11 cellular contexts compared by ENCODE assay signal in genomic region chr1:235275223-235275622, GRCh38. TPM values are rescaled to one million over a fixed set of nuclear protein-coding genes. Genes with fewer than 3 reads are reported as not detected.
A peak's percentile ranks its signal among the peaks of the same experiment; 100 is the strongest.
DNase-seq lines count a peak whose midpoint lies in the region; ATAC-seq and TF ChIP-seq lines count a peak whose summit lies in the region.
"Had no signal": no experiment of that assay in that cellular context is flagged by ENCODE, and none has a peak within 500 bp of the region (broad histone marks: within the 10 kb centered on the region; RNA-seq: fewer than 3 reads in every experiment).

No MANE protein-coding gene starts in this region.

- H3K27me3 ChIP-seq in Panc1 (ENCODE audit: control insufficient read depth, insufficient read depth, low read length), result no peaks in the 10 kb centered on the region
- H3K27me3 ChIP-seq: body of pancreas had no signal

- H3K4me1 Mint-ChIP-seq in activated T-cell treated with anti-CD3 and anti-CD28 coated beads, Interleukin-2, amount 50 U/mL, for 4 hours (ENCODE audit: low read depth), result peaks cover 72% of the 10 kb centered on the region
- peaks cover 81% of the 10 kb centered on the region for H3K4me1 Mint-ChIP-seq in stimulated activated naive CD8-positive, alpha-beta T cell treated with anti-CD3 and anti-CD28 coated beads, Interleukin-15, Interleukin-2, amounts not matched to agents 100 ng/mL and 50 ng/mL, for 24 hours (ENCODE audit: low read depth)

- no peak overlapping the region for H3K4me3 ChIP-seq in Panc1 (ENCODE audit: low read depth in 2 of 2, low read length in 2 of 2)
- H3K4me3 ChIP-seq: body of pancreas had no signal

- H3K36me3 ChIP-seq in Panc1 (ENCODE audit: control insufficient read depth, insufficient read depth, low read length), result no peaks in the 10 kb centered on the region

- H3K27me3 Mint-ChIP-seq in activated T-cell treated with anti-CD3 and anti-CD28 coated beads, Interleukin-2, amount 50 U/mL, for 4 hours (ENCODE audit: low read depth), result no peaks in the 10 kb centered on the region
- H3K27me3 Mint-ChIP-seq in stimulated activated naive CD8-positive, alpha-beta T cell treated with anti-CD3 and anti-CD28 coated beads, Interleukin-15, Interleukin-2, amounts not matched to agents 100 ng/mL and 50 ng/mL, for 24 hours, result no peaks in the 10 kb centered on the region

- ATAC-seq in activated T-cell treated with anti-CD3 and anti-CD28 coated beads, Interleukin-2, amount 50 U/mL, for 4 hours, result peak; percentile 44 to 45
- peak; percentile 77 for ATAC-seq in HG02885 (IDR thresholded peaks at IDR 0.05; ENCODE audit: poor library complexity, unreplicated experiment)
- 0 out of 2 replicates have a peak, but pooled peaks have one; percentile 36 for ATAC-seq in Panc1
- ATAC-seq: body of pancreas had no signal

- intact Hi-C loops in Panc1 (cut with micrococcal nuclease; ENCODE audit: unreplicated experiment), result no loop called here

- in situ Hi-C loops in Panc1 (cut with HindIII; ENCODE audit: low pct_unique_long_range_greater_than_20kb, low sequenced_read_pairs), result no loop called here

- TF ChIP-seq CTCF in Panc1 (IDR thresholded peaks at IDR 0.05), result no peak

- no peak overlapping the region for H3K27ac ChIP-seq in Panc1 (ENCODE audit: low read length)

- no peak overlapping the region for H3K4me3 Mint-ChIP-seq in activated T-cell treated with anti-CD3 and anti-CD28 coated beads, Interleukin-2, amount 50 U/mL, for 4 hours
- peak overlapping the region; percentile 41 for H3K4me3 Mint-ChIP-seq in stimulated activated naive CD8-positive, alpha-beta T cell treated with anti-CD3 and anti-CD28 coated beads, Interleukin-15, Interleukin-2, amounts not matched to agents 100 ng/mL and 50 ng/mL, for 24 hours

- H3K27ac Mint-ChIP-seq in stimulated activated naive CD8-positive, alpha-beta T cell treated with anti-CD3 and anti-CD28 coated beads, Interleukin-15, Interleukin-2, amounts not matched to agents 100 ng/mL and 50 ng/mL, for 24 hours, result peak overlapping the region; percentile 69

- no peaks in the 10 kb centered on the region for H3K9me3 ChIP-seq in Panc1 (ENCODE audit: control insufficient read depth, insufficient read depth, low read depth, low read length)
- H3K9me3 ChIP-seq: body of pancreas had no signal

- DNase-seq in activated T-cell treated with anti-CD3 and anti-CD28 coated beads, Interleukin-2, amount 50 U/mL, for 4 hours, result no peak
- DNase-seq in activated T-cell treated with anti-CD3 and anti-CD28 coated beads, Interleukin-2, amount 50 U/mL, for 48 hours, result no peak
- no peak for DNase-seq in Panc1 (ENCODE audit: low read depth, low spot score)
- DNase-seq in NK-92 (lab: John Stamatoyannopoulos, UW; ENCODE audit: unreplicated experiment), result no peak
- no peak for DNase-seq in NCI-H2171 treated with DMSO at 0.1 percent for 48 hours (lab: John Stamatoyannopoulos, UW)
- no peak for DNase-seq in NCI-H1092 (lab: John Stamatoyannopoulos, UW)
- DNase-seq: COR-L47, NCI-H1436 treated with DMSO at 0.1 percent for 48 hours had no signal

- no peaks in the 10 kb centered on the region for H3K9me3 Mint-ChIP-seq in activated T-cell treated with anti-CD3 and anti-CD28 coated beads, Interleukin-2, amount 50 U/mL, for 4 hours
- no peaks in the 10 kb centered on the region for H3K9me3 Mint-ChIP-seq in stimulated activated naive CD8-positive, alpha-beta T cell treated with anti-CD3 and anti-CD28 coated beads, Interleukin-15, Interleukin-2, amounts not matched to agents 100 ng/mL and 50 ng/mL, for 24 hours

- POLR2A ChIA-PET in Panc1 (lab: Charles Lee), result interaction anchor here (0.6 to 0.7 kb wide), 2 partner anchors 43 to 49 kb away, joined by 3 to 4 read pairs; no protein-coding TSS in a partner anchor

- peaks cover 2% of the 10 kb centered on the region for H3K36me3 Mint-ChIP-seq in activated T-cell treated with anti-CD3 and anti-CD28 coated beads, Interleukin-2, amount 50 U/mL, for 4 hours (ENCODE audit: insufficient read depth)
- peaks cover 4% of the 10 kb centered on the region for H3K36me3 Mint-ChIP-seq in stimulated activated naive CD8-positive, alpha-beta T cell treated with anti-CD3 and anti-CD28 coated beads, Interleukin-15, Interleukin-2, amounts not matched to agents 100 ng/mL and 50 ng/mL, for 24 hours (ENCODE audit: low read depth)

- H3K4me1 ChIP-seq in Panc1 (ENCODE audit: control insufficient read depth, insufficient read depth, low read length), result peaks cover 27% of the 10 kb centered on the region

- CTCF ChIA-PET in Panc1 (lab: Charles Lee), result no interaction called here

- BruUV-seq in Panc1 (replicated peaks; lab: Mats Ljungman, UMichigan), result no TSS peak

RNA-seq across cellular contexts. Expression of gene ARID4B, which starts 52.8 kb away (rescaled TPM):
- total RNA-seq in activated T-cell treated with anti-CD3 and anti-CD28 coated beads, Interleukin-2, amount 50 U/mL, for 4 hours, result 10 to 100 TPM; 26.9 to 41.5 (median 36.4) TPM
- total RNA-seq in Panc1 (2021; ENCODE audit: unreplicated experiment), result 37.5 TPM
- polyA plus RNA-seq in Panc1 (2012; ENCODE audit: insufficient read length), result 17.7 TPM

RNA-seq across cellular contexts. Expression of gene GGPS1, which starts 53.1 kb away (rescaled TPM):
- 10 to 100 TPM; 20.9 to 21.9 (median 21.5) TPM for total RNA-seq in activated T-cell treated with anti-CD3 and anti-CD28 coated beads, Interleukin-2, amount 50 U/mL, for 4 hours
- 60.6 TPM for total RNA-seq in Panc1 (2021; ENCODE audit: unreplicated experiment)
- 35.4 TPM for polyA plus RNA-seq in Panc1 (2012; ENCODE audit: insufficient read length)
